Comparison of ENCODE assay signal across 27 cellular contexts in the genomic region with DNA sequence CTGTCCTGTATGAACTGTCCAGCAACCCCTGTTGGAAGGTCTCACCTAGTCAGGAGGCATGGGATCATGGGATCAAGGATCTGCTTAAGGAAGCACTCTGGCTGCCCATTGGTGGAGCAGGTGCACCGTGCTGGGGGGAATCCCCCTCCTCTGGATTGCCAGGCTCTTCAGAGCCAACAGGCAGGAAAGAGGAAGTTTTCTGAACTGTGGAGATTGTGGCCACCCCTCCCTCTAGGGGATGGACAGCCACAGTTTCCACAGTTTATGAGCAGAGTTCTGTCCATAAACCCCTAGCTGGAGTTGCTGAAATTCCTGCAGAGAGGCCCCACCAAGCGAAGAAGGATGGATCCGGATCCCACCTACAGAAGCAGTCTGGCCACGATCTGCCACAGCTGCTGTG. TPM values are rescaled to one million over a fixed set of nuclear protein-coding genes. Genes with fewer than 3 reads are reported as not detected.
"Had no signal": no experiment of that assay in that cellular context is flagged by ENCODE, and none has a peak within 500 bp of the region (broad histone marks: within the 10 kb centered on the region; RNA-seq: fewer than 3 reads in every experiment).

No MANE protein-coding gene starts in this region.

- H3K9me3 ChIP-seq: MG63, Peyer's patch, SJSA1 had no signal

- H3K27me3 ChIP-seq: brain microvascular endothelial cell, Peyer's patch had no signal

- H3K4me3 ChIP-seq: cardiac muscle cell, MG63, Peyer's patch, SJSA1 had no signal

- H3K4me3 Mint-ChIP-seq: activated CD4-positive, alpha-beta T cell treated with anti-CD3 and anti-CD28 coated beads for 36 hours; activated CD8-positive, alpha-beta T cell treated with anti-CD3 and anti-CD28 coated beads for 36 hours; activated naive CD4-positive, alpha-beta T cell treated with anti-CD3 and anti-CD28 coated beads, Interleukin-2, amount 10 ng/mL, durations not matched to agents 7 days and 5 days; activated naive CD8-positive, alpha-beta T cell treated with anti-CD3 and anti-CD28 coated beads for 36 hours; activated T-cell treated with anti-CD3 and anti-CD28 coated beads, Interleukin-2, amount 50 U/mL, for 72 hours; T-helper 1 cell treated with Interleukin-12 subunit alpha and Interleukin-12 subunit beta and Interleukin-4 antibody, amounts not matched to agents 30 μg/mL and 1 μg/mL, for 36 hours had no signal

- H3K36me3 ChIP-seq: brain microvascular endothelial cell, cardiac muscle cell, MG63, Peyer's patch, SJSA1 had no signal

- H3K27ac ChIP-seq: brain microvascular endothelial cell, cardiac muscle cell, KMS-11, Peyer's patch, SJSA1 had no signal

- H3K27ac Mint-ChIP-seq: activated CD4-positive, alpha-beta T cell treated with anti-CD3 and anti-CD28 coated beads for 36 hours; activated CD8-positive, alpha-beta T cell treated with anti-CD3 and anti-CD28 coated beads for 36 hours; activated naive CD4-positive, alpha-beta T cell treated with anti-CD3 and anti-CD28 coated beads, Interleukin-2, amount 10 ng/mL, durations not matched to agents 7 days and 5 days; activated naive CD8-positive, alpha-beta T cell treated with anti-CD3 and anti-CD28 coated beads for 36 hours; activated T-cell treated with anti-CD3 and anti-CD28 coated beads, Interleukin-2, amount 50 U/mL, for 72 hours; activated T-helper 2 cell treated with anti-CD3 and anti-CD28 coated beads, Interferon-gamma antibody, Interleukin-2, Interleukin-4, amounts not matched to agents 10 μg/mL and 5 μg/mL and 100 μg/mL, durations not matched to agents 14 hours and 24 hours and 36 hours; T-helper 1 cell treated with Interleukin-12 subunit alpha and Interleukin-12 subunit beta and Interleukin-4 antibody, amounts not matched to agents 30 μg/mL and 1 μg/mL, for 36 hours had no signal

- FAIRE-seq: TTC549 had no signal

- DNase-seq: activated CD4-positive, alpha-beta T cell treated with anti-CD3 and anti-CD28 coated beads for 36 hours; activated CD8-positive, alpha-beta memory T cell treated with anti-CD3 and anti-CD28 coated beads, Interleukin-2, amount 50 U/mL, for 4 hours; activated CD8-positive, alpha-beta T cell treated with anti-CD3 and anti-CD28 coated beads for 36 hours; activated gamma-delta T cell treated with Interleukin-2 at 50 U/mL for 16 hours; activated naive CD4-positive, alpha-beta T cell treated with anti-CD3 and anti-CD28 coated beads, Interleukin-2, amount 10 ng/mL, durations not matched to agents 7 days and 5 days; activated naive CD8-positive, alpha-beta T cell treated with anti-CD3 and anti-CD28 coated beads for 36 hours; activated T-cell treated with anti-CD3 and anti-CD28 coated beads, Interleukin-2, amount 50 U/mL, for 72 hours; brain microvascular endothelial cell; MG63; NCI-H1048; NCI-H1417; NCI-H1930; NCI-H2171; NCI-H226; NCI-H526 treated with DMSO at 0.1 percent for 48 hours; NCI-H82; Peyer's patch; SHP77; SW 1271 had no signal

- H3K27me3 Mint-ChIP-seq: activated CD4-positive, alpha-beta T cell treated with anti-CD3 and anti-CD28 coated beads for 36 hours; activated naive CD8-positive, alpha-beta T cell treated with anti-CD3 and anti-CD28 coated beads for 36 hours had no signal

- ATAC-seq: activated CD4-positive, alpha-beta T cell treated with anti-CD3 and anti-CD28 coated beads for 36 hours; activated CD8-positive, alpha-beta T cell treated with anti-CD3 and anti-CD28 coated beads for 36 hours; SK-N-SH treated with all-trans-retinoic acid at 6 μM for 48 hours had no signal

- H3K4me1 Mint-ChIP-seq: activated CD4-positive, alpha-beta T cell treated with anti-CD3 and anti-CD28 coated beads for 36 hours had no signal

- H3K4me1 ChIP-seq: Peyer's patch, SJSA1 had no signal

RNA-seq across cellular contexts. Expression of a gene that starts 13.0 kb away (rescaled TPM):
- total RNA-seq: SJSA1 had no signal

RNA-seq across cellular contexts. Expression of a gene that starts 42.3 kb away (rescaled TPM):
- total RNA-seq: cardiac muscle cell, NCI-H460, SJSA1 had no signal
- polyA plus RNA-seq: cardiac muscle cell had no signal
